24 cellular contexts compared by ENCODE assay signal in genomic region chr5:133884525-133885311, GRCh38.
DNase-seq lines count a peak whose midpoint lies in the region; ATAC-seq, FAIRE-seq and TF ChIP-seq lines count a peak whose summit lies in the region.
"Had no signal": no experiment of that assay in that cellular context is flagged by ENCODE, and none has a peak within 500 bp of the region (broad histone marks: within the 10 kb centered on the region; RNA-seq: fewer than 3 reads in every experiment).

No MANE protein-coding gene starts in this region.

- H2AFZ ChIP-seq in K562 (ENCODE audit: low read depth, low read length), result peak overlapping the region; percentile 77

- no peaks in the 10 kb centered on the region for H4K20me1 ChIP-seq in K562 (replicated peaks; ENCODE audit: control insufficient read depth, insufficient read depth, low read length)

- H3K4me3 ChIP-seq in K562 (no peak overlapping the region), spleen (no peak overlapping the region)
- H3K4me3 ChIP-seq: coronary artery, gastroesophageal sphincter, mucosa of descending colon, skin epidermis had no signal

- BruUV-seq in K562 (replicated peaks; lab: Mats Ljungman, UMichigan), result no TSS peak

- ATAC-seq in K562 (no peak), memory B cell (ENCODE audit: low read depth) (no peak), left cardiac atrium (no peak)
- ATAC-seq: gastroesophageal sphincter, left lobe of liver, mucosa of descending colon, Right ventricle myocardium inferior, T-cell had no signal

- peak; percentile 48 for DNase-seq in DMS 273 (lab: John Stamatoyannopoulos, UW; ENCODE audit: unreplicated experiment)
- no peak for DNase-seq in DMS 273 treated with DMSO at 0.1 percent for 48 hours (lab: John Stamatoyannopoulos, UW)
- no peak for DNase-seq in K562 (ENCODE audit: extremely low read depth in 1 of 4, low spot score in 3 of 4)
- DNase-seq in memory B cell (ENCODE audit: low spot score in 2 of 2), result no peak
- peak; percentile 45 for DNase-seq in spleen
- DNase-seq in cerebellar cortex (ENCODE audit: low spot score), result no peak
- DNase-seq in NCI-H510A treated with DMSO at 0.1 percent for 48 hours (lab: John Stamatoyannopoulos, UW), result no peak
- DNase-seq in left cardiac atrium, result no peak
- DNase-seq: activated CD4-positive, alpha-beta memory T cell treated with anti-CD3 and anti-CD28 coated beads for 36 hours; activated naive CD4-positive, alpha-beta T cell treated with anti-CD3 and anti-CD28 coated beads, Interleukin-2, amount 50 U/mL, for 16 hours; activated T-cell treated with anti-CD3 and anti-CD28 coated beads, Interleukin-2, amount 50 U/mL, for 24 hours; C1 segment of cervical spinal cord; mucosa of descending colon; stimulated activated CD4-positive, alpha-beta T cell treated with anti-CD3 and anti-CD28 coated beads, Interleukin-4, amount 100 ng/mL, for 24 hours; T-cell had no signal

- no peaks in the 10 kb centered on the region for H3K9me1 ChIP-seq in K562 (ENCODE audit: control insufficient read depth, insufficient read depth, low read length)

- H3K9me3 ChIP-seq in K562 (replicated peaks; ENCODE audit: control insufficient read depth, insufficient read depth, low read depth, low read length), result no peaks in the 10 kb centered on the region; the same call in 1 of the 2 replicates
- no peaks in the 10 kb centered on the region for H3K9me3 ChIP-seq in spleen
- H3K9me3 ChIP-seq: gastroesophageal sphincter, mucosa of descending colon had no signal

- TF ChIP-seq CTCF in K562 (IDR thresholded peaks at IDR 0.05 in 2 of 3, conservative IDR thresholded peaks at IDR 0.05 in 1 of 3; ENCODE audit: insufficient read depth in 2 of 3, low read depth in 1 of 3, low read length in 3 of 3), result no peak
- no peak for TF ChIP-seq CTCF in spleen (IDR thresholded peaks at IDR 0.05 in 8 of 11, conservative IDR thresholded peaks at IDR 0.05 in 3 of 11)

- no peak overlapping the region for H3K4me2 ChIP-seq in K562 (ENCODE audit: insufficient read depth, low read length)
- H3K4me2 ChIP-seq: KMS-11 had no signal

- H3K27me3 Mint-ChIP-seq in memory B cell, result peaks cover 4% of the 10 kb centered on the region

- peaks cover 2 to 18% of the 10 kb centered on the region in 2 experiments; a peak in 4 of 5 replicates for H3K27me3 ChIP-seq in K562 (ENCODE audit: control insufficient read depth in 2 of 2, insufficient read depth in 2 of 2, low read length in 2 of 2)
- H3K27me3 ChIP-seq in spleen (replicated peaks in 1 of 7), result no peaks in the 10 kb centered on the region

- intact Hi-C loops in K562 (cut with micrococcal nuclease), result no loop called here
- intact Hi-C loops in spleen (cut with DNase I; ENCODE audit: low total_unique reads), result no loop called here
- intact Hi-C loops in left cardiac atrium (cut with DNase I), result no loop called here

- H3K79me2 ChIP-seq in K562 (ENCODE audit: control insufficient read depth, insufficient read depth, low read length), result no peaks in the 10 kb centered on the region

- H3K4me1 Mint-ChIP-seq in memory B cell, result peaks cover 21% of the 10 kb centered on the region
- H3K4me1 Mint-ChIP-seq: T-cell had no signal

- H3K27ac ChIP-seq in K562 (ENCODE audit: extremely low read depth, low read depth, low read length) (no peak overlapping the region), spleen (no peak overlapping the region)
- H3K27ac ChIP-seq: 22Rv1, coronary artery, gastroesophageal sphincter, KMS-11, skin epidermis had no signal

- 17% methylated on average over 9 of the region's 9 CpGs for WGBS in K562 (ENCODE audit: insufficient coverage, low coverage, missing lambda C conversion rate)
- 51 to 64% (median 58%) methylated on average over 9 of the region's 9 CpGs for WGBS in spleen, 5 donors

- H3K4me1 ChIP-seq in K562 (replicated peaks in 1 of 2; ENCODE audit: control insufficient read depth in 2 of 2, insufficient read depth in 2 of 2, low read length in 2 of 2) (peaks cover 10% of the 10 kb centered on the region in 2 experiments; a peak in 3 of 5 replicates), spleen (no peaks in the 10 kb centered on the region)

- no peaks in the 10 kb centered on the region for H3K36me3 Mint-ChIP-seq in memory B cell
- H3K36me3 Mint-ChIP-seq: activated CD4-positive, alpha-beta memory T cell treated with anti-CD3 and anti-CD28 coated beads for 36 hours; T-cell had no signal

- H3K36me3 ChIP-seq in K562 (ENCODE audit: control insufficient read depth, insufficient read depth, low read length) (no peaks in the 10 kb centered on the region), spleen (no peaks in the 10 kb centered on the region)
- H3K36me3 ChIP-seq: gastroesophageal sphincter had no signal

- H3K4me3 Mint-ChIP-seq in memory B cell, result no peak overlapping the region
- H3K4me3 Mint-ChIP-seq: activated CD4-positive, alpha-beta memory T cell treated with anti-CD3 and anti-CD28 coated beads for 36 hours; activated T-cell treated with anti-CD3 and anti-CD28 coated beads, Interleukin-2, amount 50 U/mL, for 24 hours; T-cell had no signal

- no peak for TF ChIP-seq EP300 in K562 (IDR thresholded peaks at IDR 0.05; ENCODE audit: low read length)

- no peak for TF ChIP-seq RAD21 in K562 (CRISPR knock-in tag; conservative IDR thresholded peaks at IDR 0.05 in 1 of 2, IDR thresholded peaks at IDR 0.05 in 1 of 2)

- H3K9me3 Mint-ChIP-seq in memory B cell, result no peaks in the 10 kb centered on the region
- H3K9me3 Mint-ChIP-seq: activated CD4-positive, alpha-beta memory T cell treated with anti-CD3 and anti-CD28 coated beads for 36 hours; activated T-cell treated with anti-CD3 and anti-CD28 coated beads, Interleukin-2, amount 50 U/mL, for 24 hours; T-cell had no signal

- no peak for FAIRE-seq in K562 (lab: Jason Lieb, UNC)
- FAIRE-seq: astrocyte, GM12892 had no signal

- CTCF ChIA-PET in K562 (lab: Yijun Ruan, JAX; ENCODE audit: low intra/inter-chr PET ratio), result no interaction called here

- in situ Hi-C loops in K562 (cut with MboI), result no loop called here

- 0 out of 4 replicates have a peak overlapping the region, but pooled peaks of 1 of the 2 experiments have one; percentile 8 for H3K9ac ChIP-seq in K562 (ENCODE audit: insufficient read depth in 1 of 2, low read depth in 2 of 2, low read length in 2 of 2)
- H3K9ac ChIP-seq: KMS-11 had no signal

- TF ChIP-seq POLR2A in K562 (conservative IDR thresholded peaks at IDR 0.05) (no peak), spleen (IDR thresholded peaks at IDR 0.05) (no peak)

- POLR2A ChIA-PET in K562 (lab: Yijun Ruan, JAX), result interaction anchor here (3.6 kb wide), 1 partner anchor 12 kb away, joined by 15 read pairs; no protein-coding TSS in a partner anchor

- H3K27ac Mint-ChIP-seq in memory B cell, result peak overlapping the region; percentile 73
- H3K27ac Mint-ChIP-seq: activated CD4-positive, alpha-beta memory T cell treated with anti-CD3 and anti-CD28 coated beads for 36 hours; activated T-cell treated with anti-CD3 and anti-CD28 coated beads, Interleukin-2, amount 50 U/mL, for 24 hours; T-cell had no signal

TF ChIP-seq in K562, 482 proteins besides CTCF, POLR2A, EP300 and RAD21:
- TF ChIP-seq, protein P1, sequence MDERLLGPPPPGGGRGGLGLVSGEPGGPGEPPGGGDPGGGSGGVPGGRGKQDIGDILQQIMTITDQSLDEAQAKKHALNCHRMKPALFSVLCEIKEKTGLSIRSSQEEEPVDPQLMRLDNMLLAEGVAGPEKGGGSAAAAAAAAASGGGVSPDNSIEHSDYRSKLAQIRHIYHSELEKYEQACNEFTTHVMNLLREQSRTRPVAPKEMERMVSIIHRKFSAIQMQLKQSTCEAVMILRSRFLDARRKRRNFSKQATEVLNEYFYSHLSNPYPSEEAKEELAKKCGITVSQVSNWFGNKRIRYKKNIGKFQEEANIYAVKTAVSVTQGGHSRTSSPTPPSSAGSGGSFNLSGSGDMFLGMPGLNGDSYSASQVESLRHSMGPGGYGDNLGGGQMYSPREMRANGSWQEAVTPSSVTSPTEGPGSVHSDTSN (CRISPR knock-in tag; IDR thresholded peaks at IDR 0.05; ENCODE audit: low read depth), result no peak
- TF ChIP-seq, protein P1 (tag; conservative IDR thresholded peaks at IDR 0.05; ENCODE audit: low read depth), result peak; percentile 27; the same call in 1 of the 2 replicates
- no peak for TF ChIP-seq LCOR (CRISPR knock-in tag; IDR thresholded peaks at IDR 0.05)
TF ChIP-seq in K562: peak in this region for 1.

Comparison
In these comparisons a context has a peak if more than half of its experiments do, and no peak if none do; other contexts are left out.
1. DNase-seq: peak in DMS 273 (single experiment) and spleen (single experiment); none in DMS 273 treated with DMSO at 0.1 percent for 48 hours (single experiment), K562 (0 of 4), memory B cell (0 of 2), cerebellar cortex (single experiment), NCI-H510A treated with DMSO at 0.1 percent for 48 hours (single experiment) and left cardiac atrium (single experiment).